Comparison of ENCODE assay signal across 1 cellular context in genomic region chr4:48848799-48849198, GRCh38. TPM values are rescaled to one million over a fixed set of nuclear protein-coding genes. Genes with fewer than 3 reads are reported as not detected.
"Had no signal": no experiment of that assay in that cellular context is flagged by ENCODE, and none has a peak within 500 bp of the region (broad histone marks: within the 10 kb centered on the region; RNA-seq: fewer than 3 reads in every experiment).

No MANE protein-coding gene starts in this region.

RNA-seq across cellular contexts. Expression of gene OCIAD2, which starts 57.8 kb away (rescaled TPM):
- total RNA-seq: HepG2 had no signal
- polyA plus RNA-seq: HepG2 had no signal
